8 cellular contexts compared by ENCODE assay signal in the genomic region with DNA sequence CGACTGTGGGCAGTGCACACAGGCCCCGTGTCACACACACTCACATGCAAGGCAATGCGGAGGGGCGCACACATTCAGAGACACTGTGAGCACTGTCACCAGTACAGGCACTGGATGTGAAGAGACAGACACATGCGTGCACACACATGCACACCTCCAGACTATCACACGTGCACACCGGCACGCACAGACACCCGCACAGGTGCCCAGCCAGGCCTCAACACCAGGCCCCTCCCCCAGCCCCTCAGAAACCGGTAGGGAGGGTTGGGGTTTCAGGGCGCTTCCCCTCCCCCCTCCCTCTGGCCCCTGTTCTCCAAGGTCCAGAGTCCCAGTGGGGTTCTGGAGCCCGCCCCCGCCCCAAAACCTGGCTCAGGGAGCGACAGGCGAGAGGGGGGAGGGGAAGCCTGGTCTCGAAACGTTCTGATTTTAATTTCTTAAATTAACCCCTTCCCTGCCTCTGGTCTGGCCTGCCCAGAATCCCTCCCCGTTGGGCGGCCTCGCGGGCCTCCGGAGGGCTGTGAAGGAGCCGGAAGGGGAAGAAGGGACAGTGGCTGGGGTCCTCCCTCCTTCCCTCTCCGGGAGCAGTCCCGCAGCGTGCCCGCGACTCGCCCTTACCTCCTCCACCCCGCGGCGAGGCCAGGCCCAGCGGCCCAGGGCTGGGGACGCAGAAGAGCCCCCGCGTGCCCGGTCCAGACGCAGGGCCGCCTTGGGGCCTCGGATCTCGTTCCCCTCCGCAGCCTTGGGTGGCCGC. TPM values are rescaled to one million over a fixed set of nuclear protein-coding genes. Genes with fewer than 3 reads are reported as not detected.
A peak's percentile ranks its signal among the peaks of the same experiment; 100 is the strongest.
DNase-seq lines count a peak whose midpoint lies in the region; ATAC-seq, FAIRE-seq and TF ChIP-seq lines count a peak whose summit lies in the region.

No MANE protein-coding gene starts in this region.

- H2AFZ ChIP-seq in ACC112 (ENCODE audit: low read length, unreplicated experiment) = peak overlapping the region; percentile 89

- no peaks in the 10 kb centered on the region for H3K9me3 Mint-ChIP-seq in endodermal cell
- no peaks in the 10 kb centered on the region for H3K9me3 Mint-ChIP-seq in natural killer cell treated with Interleukin-12 subunit alpha and Interleukin-12 subunit beta and Interleukin-15 and Interleukin-18, amount 100 ng/mL, for 72 hours

- 12 to 13% methylated on average over 9 to 42 of the region's 43 CpGs for WGBS in endodermal cell (ENCODE audit: insufficient coverage in 1 of 2, insufficient read length in 1 of 2), 2 experiments

- peaks cover 10% of the 10 kb centered on the region for H3K4me1 Mint-ChIP-seq in endodermal cell
- peaks cover 14 to 23% of the 10 kb centered on the region in 2 donors for H3K4me1 Mint-ChIP-seq in natural killer cell treated with Interleukin-12 subunit alpha and Interleukin-12 subunit beta and Interleukin-15 and Interleukin-18, amount 100 ng/mL, for 72 hours (ENCODE audit: low read depth in 2 of 2)

- H3K9ac ChIP-seq in endodermal cell (ENCODE audit: extremely low read depth, low read length, poor library complexity, severe bottlenecking) = no peak overlapping the region

- no peak for TF ChIP-seq POLR2A in H54 (IDR thresholded peaks at IDR 0.05; ENCODE audit: low read depth, low read length)

- DNase-seq in SW480 (ENCODE audit: low spot score) = peak; percentile 40
- peak; percentile 79 for DNase-seq in endodermal cell
- no peak for DNase-seq in natural killer cell treated with Interleukin-12 subunit alpha and Interleukin-12 subunit beta and Interleukin-15 and Interleukin-18, amount 100 ng/mL, for 72 hours (ENCODE audit: low spot score)
- no peak for DNase-seq in NCI-H1105 treated with DMSO at 0.1 percent for 48 hours (lab: John Stamatoyannopoulos, UW)
- DNase-seq in H54 (ENCODE audit: insufficient read length, low spot score) = no peak

- peaks cover 12% of the 10 kb centered on the region for H3K79me2 ChIP-seq in ACC112 (ENCODE audit: control insufficient read depth, insufficient read depth, low read length, unreplicated experiment)

- TF ChIP-seq CTCF in endodermal cell (conservative IDR thresholded peaks at IDR 0.05) = no peak

- H3K27me3 Mint-ChIP-seq in endodermal cell (ENCODE audit: insufficient read depth) = peaks cover 39% of the 10 kb centered on the region
- peaks cover 11 to 15% of the 10 kb centered on the region in 2 donors for H3K27me3 Mint-ChIP-seq in natural killer cell treated with Interleukin-12 subunit alpha and Interleukin-12 subunit beta and Interleukin-15 and Interleukin-18, amount 100 ng/mL, for 72 hours

- H3K4me3 ChIP-seq in ACC112 (ENCODE audit: low read depth, low read length) (peak overlapping the region; percentile 80), endodermal cell (ENCODE audit: low read length) (peak overlapping the region; percentile 80)

- H3K4me3 Mint-ChIP-seq in endodermal cell = peak overlapping the region; percentile 64
- H3K4me3 Mint-ChIP-seq in natural killer cell treated with Interleukin-12 subunit alpha and Interleukin-12 subunit beta and Interleukin-15 and Interleukin-18, amount 100 ng/mL, for 72 hours = peak overlapping the region; percentile 71

- H3K36me3 ChIP-seq in ACC112 (ENCODE audit: insufficient read depth, low read length) (no peaks in the 10 kb centered on the region), endodermal cell (ENCODE audit: control insufficient read depth, insufficient read depth, low read length) (no peaks in the 10 kb centered on the region)

- ATAC-seq in GM18519 (IDR thresholded peaks at IDR 0.05; ENCODE audit: low FRiP score, unreplicated experiment) (peak; percentile 4), HG03095 (IDR thresholded peaks at IDR 0.05; ENCODE audit: unreplicated experiment) (peak; percentile 13)
- ATAC-seq in natural killer cell treated with Interleukin-12 subunit alpha and Interleukin-12 subunit beta and Interleukin-15 and Interleukin-18, amount 100 ng/mL, for 72 hours = peak in 1 of 2 donors; percentile 37

- H3K27ac Mint-ChIP-seq in endodermal cell = no peak overlapping the region
- H3K27ac Mint-ChIP-seq in natural killer cell treated with Interleukin-12 subunit alpha and Interleukin-12 subunit beta and Interleukin-15 and Interleukin-18, amount 100 ng/mL, for 72 hours = no peak overlapping the region

- H3K27ac ChIP-seq in ACC112 (ENCODE audit: low read depth, low read length) = no peak overlapping the region
- no peak overlapping the region for H3K27ac ChIP-seq in endodermal cell (ENCODE audit: low read depth, low read length)

- no peak for FAIRE-seq in H54 (lab: Jason Lieb, UNC)

- no peaks in the 10 kb centered on the region for H3K9me3 ChIP-seq in endodermal cell (ENCODE audit: control insufficient read depth, low read length)

- no peaks in the 10 kb centered on the region for H3K36me3 Mint-ChIP-seq in endodermal cell (ENCODE audit: low read depth)
- H3K36me3 Mint-ChIP-seq in natural killer cell treated with Interleukin-12 subunit alpha and Interleukin-12 subunit beta and Interleukin-15 and Interleukin-18, amount 100 ng/mL, for 72 hours = no peaks in the 10 kb centered on the region

- H3K27me3 ChIP-seq in ACC112 (ENCODE audit: insufficient read depth, low read length) (peaks cover 23% of the 10 kb centered on the region), endodermal cell (ENCODE audit: control insufficient read depth, insufficient read depth, low read length, poor library complexity, severe bottlenecking) (peaks cover 48% of the 10 kb centered on the region)

- H3K4me1 ChIP-seq in ACC112 (ENCODE audit: control insufficient read depth, insufficient read depth, low read length, unreplicated experiment) = peaks cover 13% of the 10 kb centered on the region
- peaks cover 5% of the 10 kb centered on the region for H3K4me1 ChIP-seq in endodermal cell (ENCODE audit: control insufficient read depth, insufficient read depth, low read length)

RNA-seq across cellular contexts. Expression of gene FBXO41, which starts 0.6 kb away (rescaled TPM):
- total RNA-seq in endodermal cell = 10 to 100 TPM in 1 of 2 donors, 1 to 10 TPM in 1; 9.0 to 11.2 TPM
- polyA plus RNA-seq in endodermal cell (2013, experiment 1 of 2) = 1.6 TPM
- 1.6 TPM for polyA plus RNA-seq in endodermal cell (2013, experiment 2 of 2)
- total RNA-seq in natural killer cell treated with Interleukin-12 subunit alpha and Interleukin-12 subunit beta and Interleukin-15 and Interleukin-18, amount 100 ng/mL, for 72 hours = 10 to 100 TPM in 1 of 2 donors, 1 to 10 TPM in 1; 10.0 to 40.1 TPM

RNA-seq across cellular contexts. Expression of gene EGR4, which starts 9.6 kb away (rescaled TPM):
- total RNA-seq in endodermal cell = under 1 TPM in 1 of 2 donors, not detected in 1; 0.15 TPM
- polyA plus RNA-seq in endodermal cell (2013, experiment 1 of 2) = not detected
- polyA plus RNA-seq in endodermal cell (2013, experiment 2 of 2) = not detected
- total RNA-seq in natural killer cell treated with Interleukin-12 subunit alpha and Interleukin-12 subunit beta and Interleukin-15 and Interleukin-18, amount 100 ng/mL, for 72 hours = not detected

RNA-seq across cellular contexts. Expression of gene CCT7, which starts 49.6 kb away (rescaled TPM):
- total RNA-seq in endodermal cell = 100 to 1,000 TPM; 347 to 391 TPM
- 254 TPM for polyA plus RNA-seq in endodermal cell (2013, experiment 1 of 2)
- 232 TPM for polyA plus RNA-seq in endodermal cell (2013, experiment 2 of 2)
- 100 to 1,000 TPM; 417 to 436 TPM for total RNA-seq in natural killer cell treated with Interleukin-12 subunit alpha and Interleukin-12 subunit beta and Interleukin-15 and Interleukin-18, amount 100 ng/mL, for 72 hours

RNA-seq across cellular contexts. Expression of gene PRADC1, which starts 50.7 kb away (rescaled TPM):
- total RNA-seq in endodermal cell = 10 to 100 TPM in 1 of 2 donors, 1 to 10 TPM in 1; 8.8 to 10.2 TPM
- polyA plus RNA-seq in endodermal cell (2013, experiment 1 of 2) = 14.0 TPM
- polyA plus RNA-seq in endodermal cell (2013, experiment 2 of 2) = 13.9 TPM
- 10 to 100 TPM; 13.0 to 13.5 TPM for total RNA-seq in natural killer cell treated with Interleukin-12 subunit alpha and Interleukin-12 subunit beta and Interleukin-15 and Interleukin-18, amount 100 ng/mL, for 72 hours

Comparison
In these comparisons a context has a peak if more than half of its experiments do, and no peak if none do; other contexts are left out.
1. DNase-seq: peak in SW480 (single experiment) and endodermal cell (single experiment); none in natural killer cell treated with Interleukin-12 subunit alpha and Interleukin-12 subunit beta and Interleukin-15 and Interleukin-18, amount 100 ng/mL, for 72 hours (single experiment), NCI-H1105 treated with DMSO at 0.1 percent for 48 hours (single experiment) and H54 (single experiment).